Comparison of ENCODE assay signal across 18 cellular contexts in the genomic region with DNA sequence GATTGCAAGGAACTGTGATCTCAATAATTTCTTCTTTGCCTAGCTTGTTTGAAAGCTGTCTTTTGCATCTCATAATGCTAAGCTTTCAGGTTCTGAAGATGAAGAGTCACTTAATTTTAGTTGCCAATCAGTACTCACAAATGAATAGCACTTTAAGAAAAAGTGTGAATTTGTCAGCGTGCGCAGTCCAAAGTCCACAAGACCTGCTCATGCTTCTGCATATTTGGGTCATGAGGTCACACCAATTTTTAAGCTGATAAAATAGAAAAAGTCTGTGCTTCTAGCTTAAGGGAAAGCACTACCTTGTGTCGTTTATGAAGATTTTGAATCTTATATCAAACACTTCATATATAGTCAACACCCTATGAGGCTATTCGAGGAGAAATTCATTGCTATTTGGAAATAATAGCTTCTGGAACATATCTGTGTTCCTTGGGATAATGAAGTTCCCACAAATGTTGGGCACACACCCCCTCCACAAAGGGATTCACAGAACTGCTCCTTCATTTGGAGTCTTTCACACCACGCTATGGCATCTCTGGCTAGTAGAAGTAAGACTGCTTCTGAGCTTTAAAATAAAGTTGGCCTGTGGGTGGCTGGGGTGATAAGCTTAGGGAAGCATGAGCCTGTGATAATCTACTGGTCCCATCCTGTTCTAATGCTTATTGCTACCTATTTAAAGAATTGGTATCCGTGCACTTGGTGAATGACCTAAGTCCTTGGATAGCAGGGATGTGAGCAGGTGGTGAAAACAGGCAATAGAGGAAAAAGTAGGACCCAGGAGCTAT. TPM values are rescaled to one million over a fixed set of nuclear protein-coding genes. Genes with fewer than 3 reads are reported as not detected.
"Had no signal": no experiment of that assay in that cellular context is flagged by ENCODE, and none has a peak within 500 bp of the region (broad histone marks: within the 10 kb centered on the region; RNA-seq: fewer than 3 reads in every experiment).

No MANE protein-coding gene starts in this region.

- DNase-seq: activated CD4-positive, alpha-beta T cell treated with anti-CD3 and anti-CD28 coated beads, Interleukin-2, amount 10 ng/mL, durations not matched to agents 7 days and 5 days; activated CD8-positive, alpha-beta memory T cell treated with anti-CD3 and anti-CD28 coated beads, Interleukin-2, amount 50 U/mL, for 4 hours; activated naive CD4-positive, alpha-beta T cell treated with anti-CD3 and anti-CD28 coated beads, Interleukin-2, amount 10 ng/mL, durations not matched to agents 7 days and 5 days; activated naive CD8-positive, alpha-beta T cell treated with anti-CD3 and anti-CD28 coated beads, Interleukin-2, amount 50 U/mL, for 24 hours; activated T-cell treated with anti-CD3 and anti-CD28 coated beads, Interleukin-2, amount 50 U/mL, for 4 hours; aorta; cerebellar nuclear complex; effector CD4-positive, alpha-beta T cell; left cardiac atrium; lower lobe of right lung; stimulated activated naive CD4-positive, alpha-beta T cell; thyroid gland had no signal

- H3K27me3 ChIP-seq: esophagus muscularis mucosa, hepatocyte, thyroid gland had no signal

- H3K36me3 ChIP-seq: esophagus muscularis mucosa, lower lobe of right lung, thyroid gland had no signal

- H3K4me2 ChIP-seq: hepatocyte had no signal

- H2AFZ ChIP-seq: hepatocyte had no signal

- H3K27ac ChIP-seq: esophagus muscularis mucosa, hepatocyte, lower lobe of right lung, thyroid gland had no signal

- H3K4me3 ChIP-seq: esophagus muscularis mucosa, hepatocyte, lower lobe of right lung, thyroid gland had no signal

- ATAC-seq: activated CD4-positive, CD25-positive, alpha-beta regulatory T cell treated with anti-CD3 and anti-CD28 coated beads, Interleukin-2, amount 50 U/mL, for 24 hours; activated naive CD8-positive, alpha-beta T cell treated with anti-CD3 and anti-CD28 coated beads, Interleukin-2, amount 50 U/mL, for 24 hours; activated T-cell treated with anti-CD3 and anti-CD28 coated beads, Interleukin-2, amount 50 U/mL, for 4 hours; left cardiac atrium; lower lobe of right lung; natural killer cell treated with Interleukin-12 subunit alpha and Interleukin-12 subunit beta and Interleukin-15 and Interleukin-18, amount 100 ng/mL, for 72 hours had no signal

- H3K79me2 ChIP-seq: hepatocyte had no signal

- H3K4me1 ChIP-seq: esophagus muscularis mucosa, lower lobe of right lung, thyroid gland had no signal

- H3K9me3 ChIP-seq: esophagus muscularis mucosa, lower lobe of right lung, thyroid gland had no signal

RNA-seq across cellular contexts. Expression of gene A1CF, which starts 33.3 kb away (rescaled TPM):
- total RNA-seq: activated CD4-positive, alpha-beta T cell treated with anti-CD3 and anti-CD28 coated beads, Interleukin-2, amount 10 ng/mL, durations not matched to agents 7 days and 5 days; aorta; esophagus muscularis mucosa; left cardiac atrium; lower lobe of right lung; natural killer cell treated with Interleukin-12 subunit alpha and Interleukin-12 subunit beta and Interleukin-15 and Interleukin-18, amount 100 ng/mL, for 72 hours; subcutaneous adipose tissue; thyroid gland; urinary bladder had no signal
